8 cellular contexts compared by ENCODE assay signal in the genomic region with DNA sequence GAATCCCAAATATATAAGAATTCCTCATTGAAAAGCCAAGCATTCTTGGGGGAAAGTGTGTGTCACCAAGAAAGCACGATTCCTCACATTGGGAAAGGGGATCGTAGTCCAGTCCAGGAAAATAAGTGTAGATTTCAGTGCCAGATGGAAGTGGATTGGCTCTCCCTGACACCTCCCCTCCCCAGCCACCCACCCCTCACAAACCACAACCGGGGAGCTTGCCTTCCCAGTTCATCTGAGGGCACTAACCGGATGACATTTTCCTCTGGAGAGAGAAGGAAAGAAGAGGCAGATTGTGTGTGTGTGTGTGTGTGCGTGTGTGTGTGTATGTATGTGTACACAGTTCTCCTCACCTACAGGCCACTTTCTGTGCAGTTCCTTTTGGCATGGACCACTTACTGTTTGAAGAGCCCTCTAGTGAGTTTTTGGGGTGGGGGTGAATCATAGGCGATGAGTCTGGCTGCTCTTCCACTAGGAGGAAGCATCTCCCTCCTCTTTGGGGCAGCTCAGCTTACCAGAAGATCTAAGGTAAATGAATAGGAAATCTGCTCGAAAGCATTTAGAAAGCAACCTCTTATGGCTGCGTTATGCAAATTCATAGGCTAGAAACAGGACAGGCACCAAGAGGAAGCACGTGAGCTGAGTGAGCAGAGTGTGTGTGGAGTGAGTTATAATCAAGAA. TPM values are rescaled to one million over a fixed set of nuclear protein-coding genes. Genes with fewer than 3 reads are reported as not detected.
DNase-seq lines count a peak whose midpoint lies in the region; ATAC-seq and TF ChIP-seq lines count a peak whose summit lies in the region.

No MANE protein-coding gene starts in this region.

- H3K36me3 ChIP-seq in smooth muscle cell (ENCODE audit: low read depth): peaks cover 9% of the 10 kb centered on the region

- H3K27me3 ChIP-seq in smooth muscle cell (ENCODE audit: low read depth): no peaks in the 10 kb centered on the region

- TF ChIP-seq CTCF in smooth muscle cell (IDR thresholded peaks at IDR 0.05; ENCODE audit: borderline replicate concordance, insufficient read depth, poor library complexity, severe bottlenecking): no peak

- H3K4me2 ChIP-seq in smooth muscle cell: peak overlapping the region; percentile 54

- H3K27ac ChIP-seq in smooth muscle cell (ENCODE audit: low read depth): peak overlapping the region; percentile 19

- H4K20me1 ChIP-seq in smooth muscle cell (ENCODE audit: low read depth): peaks cover 10% of the 10 kb centered on the region

- no peak overlapping the region for H2AFZ ChIP-seq in smooth muscle cell (ENCODE audit: low read depth)

- ATAC-seq in GM19452 (IDR thresholded peaks at IDR 0.05; ENCODE audit: unreplicated experiment): peak; percentile 77
- peak; percentile 54 for ATAC-seq in HG03565 (IDR thresholded peaks at IDR 0.05; ENCODE audit: unreplicated experiment)

- H3K4me1 ChIP-seq in smooth muscle cell (ENCODE audit: low read depth): peaks cover 5% of the 10 kb centered on the region

- no peak overlapping the region for H3K4me3 ChIP-seq in smooth muscle cell

- H3F3A ChIP-seq in smooth muscle cell (ENCODE audit: low read depth): no peaks in the 10 kb centered on the region

- H3K9me3 ChIP-seq in smooth muscle cell (replicated peaks; ENCODE audit: low read depth): no peaks in the 10 kb centered on the region

- 51% methylated on average over 9 of the region's 9 CpGs for WGBS in smooth muscle cell (ENCODE audit: low lambda C conversion rate)

- peak; percentile 31 for DNase-seq in AG08396 (ENCODE audit: low spot score)
- peak; percentile 78 for DNase-seq in fibroblast of gingiva (ENCODE audit: low read depth)
- no peak for DNase-seq in smooth muscle cell (lab: John Stamatoyannopoulos, UW; ENCODE audit: unreplicated experiment)
- DNase-seq in T-helper 1 cell: no peak
- no peak for DNase-seq in DMS114 treated with DMSO at 0.1 percent for 48 hours (lab: John Stamatoyannopoulos, UW; ENCODE audit: unreplicated experiment)
- no peak for DNase-seq in NCI-H1694 (lab: John Stamatoyannopoulos, UW)

- no peak overlapping the region for H3K9ac ChIP-seq in smooth muscle cell (ENCODE audit: low read depth)

- H3K79me2 ChIP-seq in smooth muscle cell (ENCODE audit: low read depth): peaks cover 8% of the 10 kb centered on the region

RNA-seq across cellular contexts. Expression of a gene that starts 20.8 kb away (rescaled TPM):
- 26.5 and 29.8 TPM in 2 replicates for total RNA-seq in smooth muscle cell
- polyA plus RNA-seq in smooth muscle cell: 23.4 and 29.8 TPM in 2 replicates

Comparison
In these comparisons a context has a peak if more than half of its experiments do, and no peak if none do; other contexts are left out.
1. DNase-seq: peak in AG08396 (single experiment) and fibroblast of gingiva (single experiment); none in smooth muscle cell (single experiment), T-helper 1 cell (0 of 5), DMS114 treated with DMSO at 0.1 percent for 48 hours (single experiment) and NCI-H1694 (single experiment).